Comparison of ENCODE assay signal across 21 cellular contexts in the genomic region with DNA sequence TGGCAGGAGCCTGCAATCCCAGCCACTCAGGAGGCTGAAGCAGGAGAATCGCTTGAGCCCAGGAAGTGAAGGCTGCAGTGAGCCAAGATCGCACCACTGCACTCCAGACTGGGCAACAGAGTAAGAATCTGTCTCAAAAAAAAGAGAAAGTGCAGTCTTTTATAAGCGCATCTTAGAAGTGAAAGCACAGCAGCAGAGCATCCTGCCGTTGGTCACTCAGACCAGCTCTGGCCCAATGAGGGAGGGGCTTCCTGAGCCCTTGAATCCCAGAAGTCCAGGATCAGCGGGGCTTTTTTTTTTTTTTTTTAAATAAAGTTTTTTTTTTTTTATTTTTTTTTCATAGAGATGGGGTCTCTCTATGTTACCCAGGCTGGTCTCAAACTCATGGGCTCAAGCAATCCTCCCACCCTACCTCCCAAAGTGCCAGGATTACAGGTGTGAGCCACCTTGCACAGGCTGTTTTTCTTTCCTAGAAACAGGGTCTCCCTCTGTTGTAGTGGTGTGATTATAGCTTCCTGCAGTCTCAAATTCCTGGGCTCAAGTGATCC. TPM values are rescaled to one million over a fixed set of nuclear protein-coding genes. Genes with fewer than 3 reads are reported as not detected.
DNase-seq lines count a peak whose midpoint lies in the region; ATAC-seq, FAIRE-seq and TF ChIP-seq lines count a peak whose summit lies in the region.
"Had no signal": no experiment of that assay in that cellular context is flagged by ENCODE, and none has a peak within 500 bp of the region (broad histone marks: within the 10 kb centered on the region; RNA-seq: fewer than 3 reads in every experiment).

No MANE protein-coding gene starts in this region.

- intact Hi-C loops in K562 (cut with micrococcal nuclease): no loop called here

- H3K27me3 Mint-ChIP-seq in activated naive CD4-positive, alpha-beta T cell treated with anti-CD3 and anti-CD28 coated beads, Interleukin-2, amount 10 ng/mL, durations not matched to agents 7 days and 5 days: peaks cover 7% of the 10 kb centered on the region
- no peaks in the 10 kb centered on the region for H3K27me3 Mint-ChIP-seq in stimulated activated naive CD8-positive, alpha-beta T cell treated with anti-CD3 and anti-CD28 coated beads, Interleukin-15, amount 100 ng/mL, for 72 hours
- H3K27me3 Mint-ChIP-seq: stimulated activated naive B cell treated with anti-CD40 and anti-IgM and Interleukin-4, amounts not matched to agents 10 μg/mL and 1 μg/mL and 100 μg/mL, for 72 hours; type B pancreatic cell had no signal

- peak overlapping the region; percentile 99 for H3K27ac Mint-ChIP-seq in activated naive CD4-positive, alpha-beta T cell treated with anti-CD3 and anti-CD28 coated beads, Interleukin-2, amount 10 ng/mL, durations not matched to agents 7 days and 5 days
- peak overlapping the region; percentile 52 to 99 for H3K27ac Mint-ChIP-seq in stimulated activated naive CD8-positive, alpha-beta T cell treated with anti-CD3 and anti-CD28 coated beads, Interleukin-15, amount 100 ng/mL, for 72 hours
- H3K27ac Mint-ChIP-seq: type B pancreatic cell had no signal

- TF ChIP-seq RAD21 in K562 (CRISPR knock-in tag; conservative IDR thresholded peaks at IDR 0.05 in 1 of 2, IDR thresholded peaks at IDR 0.05 in 1 of 2): no peak

- no peak overlapping the region for H3K9ac ChIP-seq in K562 (ENCODE audit: insufficient read depth in 1 of 2, low read depth in 2 of 2, low read length in 2 of 2)

- no peak for ATAC-seq in K562
- ATAC-seq in stimulated activated naive CD8-positive, alpha-beta T cell treated with anti-CD3 and anti-CD28 coated beads, Interleukin-15, amount 100 ng/mL, for 72 hours: no peak
- ATAC-seq in HG03280 (IDR thresholded peaks at IDR 0.05; ENCODE audit: unreplicated experiment): no peak
- ATAC-seq in HG03108 (IDR thresholded peaks at IDR 0.05; ENCODE audit: unreplicated experiment): no peak
- ATAC-seq: HCT116; stimulated activated naive B cell treated with anti-CD40 and anti-IgM and Interleukin-4, amounts not matched to agents 10 μg/mL and 1 μg/mL and 100 μg/mL, for 72 hours had no signal

- TF ChIP-seq POLR2A in Peyer's patch (IDR thresholded peaks at IDR 0.05) (no peak), K562 (conservative IDR thresholded peaks at IDR 0.05) (no peak)

- H3K79me2 ChIP-seq in K562 (ENCODE audit: control insufficient read depth, insufficient read depth, low read length): no peaks in the 10 kb centered on the region

- H3K27ac ChIP-seq in Peyer's patch (peak overlapping the region; percentile 74 to 92 (median 84)), K562 (ENCODE audit: extremely low read depth, low read depth, low read length) (no peak overlapping the region)
- H3K27ac ChIP-seq: dorsolateral prefrontal cortex, WERI-Rb-1 had no signal

- H2AFZ ChIP-seq in K562 (ENCODE audit: low read depth, low read length): no peak overlapping the region

- H3K4me1 Mint-ChIP-seq in activated naive CD4-positive, alpha-beta T cell treated with anti-CD3 and anti-CD28 coated beads, Interleukin-2, amount 10 ng/mL, durations not matched to agents 7 days and 5 days: peaks cover 94% of the 10 kb centered on the region
- peaks cover 91% of the 10 kb centered on the region for H3K4me1 Mint-ChIP-seq in stimulated activated naive CD8-positive, alpha-beta T cell treated with anti-CD3 and anti-CD28 coated beads, Interleukin-15, amount 100 ng/mL, for 72 hours

- DNase-seq in activated naive CD4-positive, alpha-beta T cell treated with anti-CD3 and anti-CD28 coated beads, Interleukin-2, amount 10 ng/mL, durations not matched to agents 7 days and 5 days: peak; percentile 52
- DNase-seq in activated naive CD4-positive, alpha-beta T cell (lab: John Stamatoyannopoulos, UW): no peak
- no peak for DNase-seq in Peyer's patch
- DNase-seq in K562 (ENCODE audit: extremely low read depth in 1 of 4, low spot score in 3 of 4): no peak
- DNase-seq in stimulated activated naive CD8-positive, alpha-beta T cell treated with anti-CD3 and anti-CD28 coated beads, Interleukin-15, amount 100 ng/mL, for 72 hours: no peak
- DNase-seq in SIG-M5 (lab: John Stamatoyannopoulos, UW): no peak
- DNase-seq: dorsolateral prefrontal cortex; EL; KBM-7; NCI-H1048; NCI-H2029 treated with DMSO at 0.1 percent for 48 hours; NCI-H510A; nucleus accumbens; retina; Right ventricle myocardium superior; stimulated activated naive B cell treated with anti-CD40 and anti-IgM and Interleukin-4, amounts not matched to agents 10 μg/mL and 1 μg/mL and 100 μg/mL, for 72 hours; WERI-Rb-1 had no signal

- 83% methylated on average over 5 of the region's 5 CpGs for WGBS in K562 (ENCODE audit: insufficient coverage, low coverage, missing lambda C conversion rate)

- CTCF ChIA-PET in activated naive CD4-positive, alpha-beta T cell treated with anti-CD3 and anti-CD28 coated beads, Interleukin-2, amount 10 ng/mL, durations not matched to agents 7 days and 5 days (lab: Charles Lee): interaction anchor here (1.9 to 6.3 kb wide), 4 partner anchors 10 to 82 kb away, joined by 5 to 35 read pairs (median 27); no protein-coding TSS in a partner anchor
- CTCF ChIA-PET in K562 (lab: Yijun Ruan, JAX; ENCODE audit: low intra/inter-chr PET ratio): no interaction called here

- no peaks in the 10 kb centered on the region for H3K9me3 Mint-ChIP-seq in activated naive CD4-positive, alpha-beta T cell treated with anti-CD3 and anti-CD28 coated beads, Interleukin-2, amount 10 ng/mL, durations not matched to agents 7 days and 5 days
- H3K9me3 Mint-ChIP-seq in stimulated activated naive CD8-positive, alpha-beta T cell treated with anti-CD3 and anti-CD28 coated beads, Interleukin-15, amount 100 ng/mL, for 72 hours: no peaks in the 10 kb centered on the region
- H3K9me3 Mint-ChIP-seq: stimulated activated naive B cell treated with anti-CD40 and anti-IgM and Interleukin-4, amounts not matched to agents 10 μg/mL and 1 μg/mL and 100 μg/mL, for 72 hours; type B pancreatic cell had no signal

- no peaks in the 10 kb centered on the region for H3K9me3 ChIP-seq in Peyer's patch
- no peaks in the 10 kb centered on the region for H3K9me3 ChIP-seq in K562 (replicated peaks; ENCODE audit: control insufficient read depth, insufficient read depth, low read depth, low read length)

- H3K4me2 ChIP-seq in K562 (ENCODE audit: insufficient read depth, low read length): no peak overlapping the region

- H3K4me3 ChIP-seq in Peyer's patch: no peak overlapping the region
- no peak overlapping the region for H3K4me3 ChIP-seq in K562
- H3K4me3 ChIP-seq: dorsolateral prefrontal cortex had no signal

- in situ Hi-C loops in K562 (cut with MboI): no loop called here

- H3K4me1 ChIP-seq in Peyer's patch (peaks cover 0 to 29% (median 11%) of the 10 kb centered on the region in 4 donors), K562 (replicated peaks in 1 of 2; ENCODE audit: control insufficient read depth in 2 of 2, insufficient read depth in 2 of 2, low read length in 2 of 2) (peaks cover 8 to 18% of the 10 kb centered on the region in 2 experiments; a peak in 4 of 5 replicates)

- no peak for FAIRE-seq in K562 (lab: Jason Lieb, UNC)

- TF ChIP-seq CTCF in Peyer's patch (IDR thresholded peaks at IDR 0.05): no peak
- TF ChIP-seq CTCF in K562 (IDR thresholded peaks at IDR 0.05 in 2 of 3, conservative IDR thresholded peaks at IDR 0.05 in 1 of 3; ENCODE audit: insufficient read depth in 2 of 3, low read depth in 1 of 3, low read length in 3 of 3): no peak

- no TSS peak for BruUV-seq in K562 (replicated peaks; lab: Mats Ljungman, UMichigan)

- H3K27me3 ChIP-seq in Peyer's patch: no peaks in the 10 kb centered on the region
- H3K27me3 ChIP-seq in K562 (ENCODE audit: control insufficient read depth in 2 of 2, insufficient read depth in 2 of 2, low read length in 2 of 2): no peaks in the 10 kb centered on the region
- H3K27me3 ChIP-seq: dorsolateral prefrontal cortex had no signal

- no peaks in the 10 kb centered on the region for H4K20me1 ChIP-seq in K562 (replicated peaks; ENCODE audit: control insufficient read depth, insufficient read depth, low read length)

- POLR2A ChIA-PET in K562 (lab: Yijun Ruan, JAX): interaction anchor here (0.6 to 1.2 kb wide), 3 partner anchors 8 to 61 kb away, joined by 3 to 5 read pairs (median 3); partner anchors contain the start of gene NAIF1

- H3K9me1 ChIP-seq in K562 (ENCODE audit: control insufficient read depth, insufficient read depth, low read length): no peaks in the 10 kb centered on the region

- H3K4me3 Mint-ChIP-seq in activated naive CD4-positive, alpha-beta T cell treated with anti-CD3 and anti-CD28 coated beads, Interleukin-2, amount 10 ng/mL, durations not matched to agents 7 days and 5 days: peak overlapping the region; percentile 87
- H3K4me3 Mint-ChIP-seq in stimulated activated naive CD8-positive, alpha-beta T cell treated with anti-CD3 and anti-CD28 coated beads, Interleukin-15, amount 100 ng/mL, for 72 hours: peak overlapping the region; percentile 79
- H3K4me3 Mint-ChIP-seq: type B pancreatic cell had no signal

- peaks cover 3% of the 10 kb centered on the region for H3K36me3 Mint-ChIP-seq in activated naive CD4-positive, alpha-beta T cell treated with anti-CD3 and anti-CD28 coated beads, Interleukin-2, amount 10 ng/mL, durations not matched to agents 7 days and 5 days
- H3K36me3 Mint-ChIP-seq: stimulated activated naive B cell treated with anti-CD40 and anti-IgM and Interleukin-4, amounts not matched to agents 10 μg/mL and 1 μg/mL and 100 μg/mL, for 72 hours; type B pancreatic cell had no signal

- TF ChIP-seq EP300 in K562 (IDR thresholded peaks at IDR 0.05; ENCODE audit: low read length): no peak

- no peaks in the 10 kb centered on the region for H3K36me3 ChIP-seq in Peyer's patch
- H3K36me3 ChIP-seq in K562 (ENCODE audit: control insufficient read depth, insufficient read depth, low read length): no peaks in the 10 kb centered on the region
- H3K36me3 ChIP-seq: WERI-Rb-1 had no signal

RNA-seq across cellular contexts. Expression of gene NAIF1, which starts 42.3 kb away (rescaled TPM):
- total RNA-seq in Peyer's patch (10 to 100 TPM in 2 of 4 donors, 1 to 10 TPM in 2; 7.4 to 26.1 (median 11.8) TPM), K562 (2014; rRNA removed) (21.3 and 27.6 TPM in 2 replicates), K562 (2014; rRNA removed; fragmentation: Illumina TruSeq; extraction: Trizol) (15.8 and 16.2 TPM in 2 replicates), K562 (2015; rRNA removed; fragmentation: Illumina TruSeq; extraction: Trizol) (15.9 and 17.4 TPM in 2 replicates), K562 (2021) (23.1 and 26.6 TPM in 2 replicates)
- total RNA-seq in K562 (2011; cell fraction: chromatin; rRNA removed; ENCODE audit: low replicate concordance): 14.2 and 31.0 TPM in 2 replicates
- 27.1 and 29.7 TPM in 2 replicates for total RNA-seq in K562 (2011; cell fraction: nucleolus; rRNA removed)
- 19.1 and 19.8 TPM in 2 replicates for total RNA-seq in K562 (2011; cell fraction: nucleoplasm; rRNA removed)
- polyA plus RNA-seq in K562 (2011; rRNA removed) (17.2 and 21.5 TPM in 2 replicates), K562 (2014; fragmentation: Illumina TruSeq; extraction: Trizol) (16.3 and 16.9 TPM in 2 replicates), K562 (2014; fragmentation: Nextera tagmentation; extraction: Ambion mirVana) (1 to 10 TPM; 4.8 to 5.3 TPM), K562 (2014; rRNA removed) (17.7 and 17.8 TPM in 2 replicates)
- polyA plus RNA-seq in K562 (2011; cell fraction: cytosol; rRNA removed): 24.4 and 26.5 TPM in 2 replicates
- polyA plus RNA-seq in K562 (2011; cell fraction: nucleus; rRNA removed): 17.1 and 20.0 TPM in 2 replicates
- polyA plus RNA-seq in K562 (2012): 16.5 and 19.9 TPM in 2 replicates
- 14.9 and 19.6 TPM in 2 replicates for polyA minus RNA-seq in K562 (2011; rRNA and poly(A)+ RNA removed)
- polyA minus RNA-seq in K562 (2011; cell fraction: cytosol; rRNA and poly(A)+ RNA removed): 14.2 and 26.5 TPM in 2 replicates
- polyA minus RNA-seq in K562 (2011; cell fraction: nucleus; rRNA and poly(A)+ RNA removed): 6.3 and 7.7 TPM in 2 replicates

RNA-seq across cellular contexts. Expression of gene SLC25A25, which starts 43.2 kb away (rescaled TPM):
- total RNA-seq in Peyer's patch: 10 to 100 TPM; 18.2 to 44.1 (median 28.2) TPM
- total RNA-seq in K562 (2011; cell fraction: chromatin; rRNA removed; ENCODE audit: low replicate concordance): 56.5 and 74.4 TPM in 2 replicates
- 41.5 and 42.5 TPM in 2 replicates for total RNA-seq in K562 (2011; cell fraction: nucleolus; rRNA removed)
- 26.8 and 33.4 TPM in 2 replicates for total RNA-seq in K562 (2011; cell fraction: nucleoplasm; rRNA removed)
- total RNA-seq in K562 (2014; rRNA removed): 35.9 and 39.5 TPM in 2 replicates
- 19.0 and 19.3 TPM in 2 replicates for total RNA-seq in K562 (2014; rRNA removed; fragmentation: Illumina TruSeq; extraction: Trizol)
- 23.2 and 25.1 TPM in 2 replicates for total RNA-seq in K562 (2015; rRNA removed; fragmentation: Illumina TruSeq; extraction: Trizol)
- 30.1 and 30.7 TPM in 2 replicates for total RNA-seq in K562 (2021)
- 21.7 and 26.7 TPM in 2 replicates for polyA plus RNA-seq in K562 (2011; rRNA removed)
- polyA plus RNA-seq in K562 (2011; cell fraction: cytosol; rRNA removed): 20.4 and 25.8 TPM in 2 replicates
- polyA plus RNA-seq in K562 (2011; cell fraction: nucleus; rRNA removed): 29.9 and 44.4 TPM in 2 replicates
- 20.5 and 23.5 TPM in 2 replicates for polyA plus RNA-seq in K562 (2012)
- 18.7 and 25.2 TPM in 2 replicates for polyA plus RNA-seq in K562 (2014; fragmentation: Illumina TruSeq; extraction: Trizol)
- under 1 TPM; 0.07 to 0.10 TPM for polyA plus RNA-seq in K562 (2014; fragmentation: Nextera tagmentation; extraction: Ambion mirVana)
- polyA plus RNA-seq in K562 (2014; rRNA removed): 27.2 and 31.0 TPM in 2 replicates
- 21.0 and 28.2 TPM in 2 replicates for polyA minus RNA-seq in K562 (2011; rRNA and poly(A)+ RNA removed)
- polyA minus RNA-seq in K562 (2011; cell fraction: cytosol; rRNA and poly(A)+ RNA removed): 14.7 and 16.8 TPM in 2 replicates
- polyA minus RNA-seq in K562 (2011; cell fraction: nucleus; rRNA and poly(A)+ RNA removed): 14.8 and 20.9 TPM in 2 replicates

RNA-seq across cellular contexts. Expression of gene EEIG1, which starts 44.0 kb away (rescaled TPM):
- total RNA-seq in Peyer's patch (100 to 1,000 TPM in 3 of 4 donors, 10 to 100 TPM in 1; 71.8 to 219 (median 122) TPM), K562 (2014; rRNA removed) (2.1 and 4.5 TPM in 2 replicates), K562 (2014; rRNA removed; fragmentation: Illumina TruSeq; extraction: Trizol) (1.6 and 2.3 TPM in 2 replicates), K562 (2015; rRNA removed; fragmentation: Illumina TruSeq; extraction: Trizol) (2.8 and 4.1 TPM in 2 replicates), K562 (2021) (11.2 and 16.7 TPM in 2 replicates)
- total RNA-seq in K562 (2011; cell fraction: chromatin; rRNA removed; ENCODE audit: low replicate concordance): 18.1 and 34.4 TPM in 2 replicates
- 13.4 and 13.5 TPM in 2 replicates for total RNA-seq in K562 (2011; cell fraction: nucleolus; rRNA removed)
- total RNA-seq in K562 (2011; cell fraction: nucleoplasm; rRNA removed): 17.2 and 24.7 TPM in 2 replicates
- polyA plus RNA-seq in K562 (2011; rRNA removed) (4.4 and 7.7 TPM in 2 replicates), K562 (2014; fragmentation: Illumina TruSeq; extraction: Trizol) (5.6 and 9.1 TPM in 2 replicates), K562 (2014; fragmentation: Nextera tagmentation; extraction: Ambion mirVana) (under 1 TPM; 0.17 to 0.25 TPM), K562 (2014; rRNA removed) (3.6 and 6.6 TPM in 2 replicates)
- 8.2 and 9.0 TPM in 2 replicates for polyA plus RNA-seq in K562 (2011; cell fraction: cytosol; rRNA removed)
- polyA plus RNA-seq in K562 (2011; cell fraction: nucleus; rRNA removed): 16.1 and 16.7 TPM in 2 replicates
- 13.8 and 19.2 TPM in 2 replicates for polyA plus RNA-seq in K562 (2012)
- polyA minus RNA-seq in K562 (2011; rRNA and poly(A)+ RNA removed): 2.1 and 2.7 TPM in 2 replicates
- polyA minus RNA-seq in K562 (2011; cell fraction: cytosol; rRNA and poly(A)+ RNA removed): 3.5 and 5.9 TPM in 2 replicates
- polyA minus RNA-seq in K562 (2011; cell fraction: nucleus; rRNA and poly(A)+ RNA removed): 4.8 and 8.4 TPM in 2 replicates
